8 cellular contexts compared by ENCODE assay signal in genomic region chr10:73780966-73781365, GRCh38. TPM values are rescaled to one million over a fixed set of nuclear protein-coding genes. Genes with fewer than 3 reads are reported as not detected.
A peak's percentile ranks its signal among the peaks of the same experiment; 100 is the strongest.
DNase-seq lines count a peak whose midpoint lies in the region; ATAC-seq, FAIRE-seq and TF ChIP-seq lines count a peak whose summit lies in the region.

No MANE protein-coding gene starts in this region.

- H2AK5ac ChIP-seq in mesendoderm (ENCODE audit: low read length) = no peak overlapping the region

- no peak overlapping the region for H2BK15ac ChIP-seq in mesendoderm (replicated peaks; ENCODE audit: low read depth)

- H4K5ac ChIP-seq in mesendoderm (ENCODE audit: low read length) = peak overlapping the region; percentile 85

- H2AFZ ChIP-seq in K562 (ENCODE audit: low read depth, low read length) = peak overlapping the region; percentile 60; the same call in 1 of the 2 replicates

- POLR2A ChIA-PET in K562 (lab: Yijun Ruan, JAX) = interaction anchor here (0.7 to 6.2 kb wide), 17 partner anchors 9 to 341 kb away, joined by 3 to 113 read pairs (median 4); partner anchors contain the start of gene SEC24C

- H2BK5ac ChIP-seq in mesendoderm (ENCODE audit: low read length) = no peak overlapping the region

- peaks cover 4 to 53% (median 42%) of the 10 kb centered on the region in 9 donors for H3K4me1 ChIP-seq in heart right ventricle
- H3K4me1 ChIP-seq in K562 (replicated peaks in 1 of 2; ENCODE audit: control insufficient read depth in 2 of 2, insufficient read depth in 2 of 2, low read length in 2 of 2) = peaks cover 13 to 24% of the 10 kb centered on the region in 2 experiments
- H3K4me1 ChIP-seq in mesendoderm (ENCODE audit: control insufficient read depth, low read depth, low read length) = no peaks in the 10 kb centered on the region
- H3K4me1 ChIP-seq in aorta (ENCODE audit: control insufficient read depth in 1 of 2, insufficient read depth in 2 of 2, low read length in 2 of 2) = peaks cover 0 to 4% of the 10 kb centered on the region in 2 donors

- H3K9ac ChIP-seq in K562 (ENCODE audit: insufficient read depth in 1 of 2, low read depth in 2 of 2, low read length in 2 of 2) (peak overlapping the region; percentile 95 to 96), mesendoderm (ENCODE audit: low read length) (peak overlapping the region; percentile 90)

- H3K27ac ChIP-seq in heart right ventricle = peak overlapping the region in 7 of 10 donors; percentile 90 to 95 (median 94)
- peak overlapping the region; percentile 92 for H3K27ac ChIP-seq in K562 (ENCODE audit: extremely low read depth, low read depth, low read length)
- H3K27ac ChIP-seq in mesendoderm (ENCODE audit: low read depth, low read length) = no peak overlapping the region
- H3K27ac ChIP-seq in aorta (ENCODE audit: low read depth in 1 of 2, low read length in 2 of 2) = no peak overlapping the region

- H2BK120ac ChIP-seq in mesendoderm (ENCODE audit: low read depth, low read length) = no peak overlapping the region

- H3K56ac ChIP-seq in mesendoderm (ENCODE audit: low read length) = peak overlapping the region; percentile 94

- H3K9me3 ChIP-seq in heart right ventricle (no peaks in the 10 kb centered on the region), K562 (replicated peaks; ENCODE audit: control insufficient read depth, insufficient read depth, low read depth, low read length) (no peaks in the 10 kb centered on the region), aorta (ENCODE audit: control insufficient read depth, low read length) (no peaks in the 10 kb centered on the region)

- intact Hi-C loops in heart right ventricle (cut with DNase I) = no loop called here
- intact Hi-C loops in Right ventricle myocardium inferior (cut with DNase I) = no loop called here
- intact Hi-C loops in K562 (cut with micrococcal nuclease) = loop anchor here (10.0 kb wide), 1 partner anchor 324 kb away; no protein-coding TSS in a partner anchor
- intact Hi-C loops in aorta (cut with DNase I) = no loop called here

- DNase-seq in heart right ventricle (no peak), Right ventricle myocardium inferior (ENCODE audit: missing footprints) (no peak), K562 (ENCODE audit: extremely low read depth in 1 of 4, low spot score in 3 of 4) (peak in 2 of 4 experiments; percentile 13 to 57), mesendoderm (no peak), aorta (peak in 1 of 2 donors; percentile 42), NCI-H1436 (lab: John Stamatoyannopoulos, UW) (no peak)

- TF ChIP-seq POLR2A in K562 (conservative IDR thresholded peaks at IDR 0.05) = no peak

- peaks cover 10% of the 10 kb centered on the region for H3K79me1 ChIP-seq in mesendoderm (ENCODE audit: low read length)

- TF ChIP-seq RAD21 in K562 (CRISPR knock-in tag; conservative IDR thresholded peaks at IDR 0.05 in 1 of 2, IDR thresholded peaks at IDR 0.05 in 1 of 2) = no peak

- BruUV-seq in K562 (replicated peaks; lab: Mats Ljungman, UMichigan) = TSS peak; percentile 82

- H3K4ac ChIP-seq in mesendoderm (ENCODE audit: low read depth, low read length) = no peak overlapping the region

- H3K18ac ChIP-seq in mesendoderm (ENCODE audit: low read length) = no peak overlapping the region

- peaks cover 88% of the 10 kb centered on the region for H3K79me2 ChIP-seq in K562 (ENCODE audit: control insufficient read depth, insufficient read depth, low read length)
- peaks cover 24% of the 10 kb centered on the region for H3K79me2 ChIP-seq in mesendoderm (ENCODE audit: control insufficient read depth, insufficient read depth, low read length)

- H3K4me2 ChIP-seq in K562 (ENCODE audit: insufficient read depth, low read length) (peak overlapping the region; percentile 96), mesendoderm (ENCODE audit: low read length) (peak overlapping the region; percentile 99)

- TF ChIP-seq EP300 in K562 (IDR thresholded peaks at IDR 0.05; ENCODE audit: low read length) = no peak

- ATAC-seq in heart right ventricle (no peak), Right ventricle myocardium inferior (no peak), K562 (no peak), aorta (ENCODE audit: low FRiP score) (no peak), HG03442 (IDR thresholded peaks at IDR 0.05; ENCODE audit: unreplicated experiment) (no peak), GM21723 (IDR thresholded peaks at IDR 0.05; ENCODE audit: unreplicated experiment) (no peak)

- no peaks in the 10 kb centered on the region for H3K27me3 ChIP-seq in heart right ventricle
- H3K27me3 ChIP-seq in K562 (ENCODE audit: control insufficient read depth in 2 of 2, insufficient read depth in 2 of 2, low read length in 2 of 2) = no peaks in the 10 kb centered on the region
- no peaks in the 10 kb centered on the region for H3K27me3 ChIP-seq in mesendoderm (ENCODE audit: insufficient read depth, low read length, poor library complexity)
- H3K27me3 ChIP-seq in aorta (ENCODE audit: control insufficient read depth in 1 of 2, insufficient read depth in 2 of 2, low read length in 1 of 2) = no peaks in the 10 kb centered on the region

- CTCF ChIA-PET in K562 (lab: Yijun Ruan, JAX; ENCODE audit: low intra/inter-chr PET ratio) = no interaction called here

- FAIRE-seq in K562 (lab: Jason Lieb, UNC) = peak; percentile 11

- no peak overlapping the region for H3K23ac ChIP-seq in mesendoderm (ENCODE audit: low read length)

- no peaks in the 10 kb centered on the region for H3K9me1 ChIP-seq in K562 (ENCODE audit: control insufficient read depth, insufficient read depth, low read length)

- H3K36me3 ChIP-seq in heart right ventricle (peaks cover 0 to 45% (median 15%) of the 10 kb centered on the region in 9 donors), K562 (ENCODE audit: control insufficient read depth, insufficient read depth, low read length) (peaks cover 47% of the 10 kb centered on the region), mesendoderm (ENCODE audit: control insufficient read depth, insufficient read depth, low read length) (no peaks in the 10 kb centered on the region), aorta (ENCODE audit: control insufficient read depth in 1 of 2, insufficient read depth in 2 of 2, low read length in 1 of 2) (peaks cover 0 to 1% of the 10 kb centered on the region in 2 donors)

- H3K4me3 ChIP-seq in heart right ventricle = peak overlapping the region; percentile 68 to 95 (median 88)
- peak overlapping the region; percentile 81 for H3K4me3 ChIP-seq in K562
- peak overlapping the region; percentile 56 for H3K4me3 ChIP-seq in mesendoderm (ENCODE audit: low read length)
- peak overlapping the region; percentile 12 to 45 for H3K4me3 ChIP-seq in aorta (ENCODE audit: low read length in 2 of 2)

- in situ Hi-C loops in K562 (cut with MboI) = no loop called here

- WGBS in heart right ventricle, 2 donors = 29 to 35% methylated on average over 11 of the region's 11 CpGs
- 1% methylated on average over 11 of the region's 11 CpGs for WGBS in K562 (ENCODE audit: insufficient coverage, low coverage, missing lambda C conversion rate)
- WGBS in mesendoderm (ENCODE audit: extremely low coverage, insufficient coverage, low lambda C conversion rate) = no CpG with 5 or more reads among the region's 11 CpGs
- WGBS in aorta, 2 donors = 22 to 27% methylated on average over 11 of the region's 11 CpGs

- TF ChIP-seq CTCF in heart right ventricle (IDR thresholded peaks at IDR 0.05) (no peak), K562 (IDR thresholded peaks at IDR 0.05 in 2 of 3, conservative IDR thresholded peaks at IDR 0.05 in 1 of 3; ENCODE audit: insufficient read depth in 2 of 3, low read depth in 1 of 3, low read length in 3 of 3) (no peak)

- no peak overlapping the region for H4K8ac ChIP-seq in mesendoderm (ENCODE audit: low read depth, low read length)

- no peaks in the 10 kb centered on the region for H4K20me1 ChIP-seq in K562 (replicated peaks; ENCODE audit: control insufficient read depth, insufficient read depth, low read length)

RNA-seq across cellular contexts. Expression of gene CHCHD1, which starts 0.9 kb away (rescaled TPM):
- total RNA-seq in heart right ventricle (10 to 100 TPM; 18.6 to 31.4 (median 21.5) TPM), Right ventricle myocardium inferior (30.8 TPM), K562 (2014; rRNA removed) (82.9 and 130 TPM in 2 replicates), K562 (2014; rRNA removed; fragmentation: Illumina TruSeq; extraction: Trizol) (68.2 and 79.6 TPM in 2 replicates), K562 (2015; rRNA removed; fragmentation: Illumina TruSeq; extraction: Trizol) (69.6 and 83.4 TPM in 2 replicates), K562 (2021) (52.9 and 54.9 TPM in 2 replicates), aorta (10 to 100 TPM; 13.2 to 13.7 TPM)
- polyA plus RNA-seq in heart right ventricle (10 to 100 TPM; 48.2 to 82.1 TPM), K562 (2011; rRNA removed) (84.9 and 110 TPM in 2 replicates), K562 (2014; fragmentation: Illumina TruSeq; extraction: Trizol) (59.5 and 75.0 TPM in 2 replicates), K562 (2014; fragmentation: Nextera tagmentation; extraction: Ambion mirVana) (100 to 1,000 TPM in 1 of 2 experiments, 10 to 100 TPM in 1; 89.7 to 114 TPM), K562 (2014; rRNA removed) (126 and 135 TPM in 2 replicates), aorta (10 to 100 TPM; 30.2 to 58.9 TPM)
- total RNA-seq in K562 (2011; cell fraction: chromatin; rRNA removed; ENCODE audit: low replicate concordance) = 21.6 and 37.5 TPM in 2 replicates
- 20.1 and 25.8 TPM in 2 replicates for total RNA-seq in K562 (2011; cell fraction: nucleolus; rRNA removed)
- total RNA-seq in K562 (2011; cell fraction: nucleoplasm; rRNA removed) = 37.9 and 46.2 TPM in 2 replicates
- 54.8 and 55.0 TPM in 2 replicates for polyA plus RNA-seq in K562 (2011; cell fraction: cytosol; rRNA removed)
- polyA plus RNA-seq in K562 (2011; cell fraction: nucleus; rRNA removed) = 33.4 and 48.1 TPM in 2 replicates
- 70.3 and 131 TPM in 2 replicates for polyA plus RNA-seq in K562 (2012)
- polyA minus RNA-seq in K562 (2011; rRNA and poly(A)+ RNA removed) = 21.0 and 21.1 TPM in 2 replicates
- polyA minus RNA-seq in K562 (2011; cell fraction: cytosol; rRNA and poly(A)+ RNA removed) = 11.0 and 14.1 TPM in 2 replicates
- 11.0 and 27.2 TPM in 2 replicates for polyA minus RNA-seq in K562 (2011; cell fraction: nucleus; rRNA and poly(A)+ RNA removed)
- 149 TPM for polyA plus RNA-seq in mesendoderm (2013, experiment 1 of 2)
- polyA plus RNA-seq in mesendoderm (2013, experiment 2 of 2) = 149 TPM

RNA-seq across cellular contexts. Expression of gene ZSWIM8, which starts 4.4 kb away (rescaled TPM):
- total RNA-seq in heart right ventricle (10 to 100 TPM; 35.2 to 72.5 (median 43.5) TPM), Right ventricle myocardium inferior (45.3 TPM), K562 (2014; rRNA removed) (21.9 and 34.2 TPM in 2 replicates), K562 (2014; rRNA removed; fragmentation: Illumina TruSeq; extraction: Trizol) (14.9 and 15.0 TPM in 2 replicates), K562 (2015; rRNA removed; fragmentation: Illumina TruSeq; extraction: Trizol) (26.7 and 30.0 TPM in 2 replicates), K562 (2021) (43.4 and 45.6 TPM in 2 replicates), aorta (100 to 1,000 TPM; 116 to 137 TPM)
- polyA plus RNA-seq in heart right ventricle (100 to 1,000 TPM in 1 of 2 donors, 10 to 100 TPM in 1; 64.1 to 139 TPM), K562 (2011; rRNA removed) (35.1 and 76.4 TPM in 2 replicates), K562 (2014; fragmentation: Illumina TruSeq; extraction: Trizol) (40.7 and 51.3 TPM in 2 replicates), K562 (2014; fragmentation: Nextera tagmentation; extraction: Ambion mirVana) (1 to 10 TPM; 5.6 to 6.2 TPM), K562 (2014; rRNA removed) (38.4 and 47.8 TPM in 2 replicates), aorta (100 to 1,000 TPM in 1 of 2 donors, 10 to 100 TPM in 1; 75.1 to 314 TPM)
- 202 and 543 TPM in 2 replicates for total RNA-seq in K562 (2011; cell fraction: chromatin; rRNA removed; ENCODE audit: low replicate concordance)
- 249 and 295 TPM in 2 replicates for total RNA-seq in K562 (2011; cell fraction: nucleolus; rRNA removed)
- total RNA-seq in K562 (2011; cell fraction: nucleoplasm; rRNA removed) = 177 and 202 TPM in 2 replicates
- polyA plus RNA-seq in K562 (2011; cell fraction: cytosol; rRNA removed) = 51.3 and 87.4 TPM in 2 replicates
- 367 and 476 TPM in 2 replicates for polyA plus RNA-seq in K562 (2011; cell fraction: nucleus; rRNA removed)
- polyA plus RNA-seq in K562 (2012) = 41.4 and 84.7 TPM in 2 replicates
- 34.3 and 47.0 TPM in 2 replicates for polyA minus RNA-seq in K562 (2011; rRNA and poly(A)+ RNA removed)
- polyA minus RNA-seq in K562 (2011; cell fraction: cytosol; rRNA and poly(A)+ RNA removed) = 38.9 and 42.1 TPM in 2 replicates
- polyA minus RNA-seq in K562 (2011; cell fraction: nucleus; rRNA and poly(A)+ RNA removed) = 56.4 and 72.0 TPM in 2 replicates
- polyA plus RNA-seq in mesendoderm (2013, experiment 1 of 2) = 20.4 TPM
- polyA plus RNA-seq in mesendoderm (2013, experiment 2 of 2) = 22.1 TPM

RNA-seq across cellular contexts. Expression of gene NDST2, which starts 30.4 kb away (rescaled TPM):
- total RNA-seq in heart right ventricle (10 to 100 TPM in 8 of 10 donors, 1 to 10 TPM in 2; 8.3 to 15.7 (median 11.5) TPM), Right ventricle myocardium inferior (10.5 TPM), K562 (2014; rRNA removed) (27.2 and 32.1 TPM in 2 replicates), K562 (2014; rRNA removed; fragmentation: Illumina TruSeq; extraction: Trizol) (12.5 and 14.7 TPM in 2 replicates), K562 (2015; rRNA removed; fragmentation: Illumina TruSeq; extraction: Trizol) (18.2 and 19.6 TPM in 2 replicates), K562 (2021) (33.9 and 35.7 TPM in 2 replicates), aorta (10 to 100 TPM; 31.9 to 55.6 TPM)
- polyA plus RNA-seq in heart right ventricle (10 to 100 TPM in 1 of 2 donors, 1 to 10 TPM in 1; 7.2 to 12.9 TPM), K562 (2011; rRNA removed) (23.8 and 31.6 TPM in 2 replicates), K562 (2014; fragmentation: Illumina TruSeq; extraction: Trizol) (22.6 TPM in 2 replicates), K562 (2014; fragmentation: Nextera tagmentation; extraction: Ambion mirVana) (1 to 10 TPM; 4.7 to 6.3 TPM), K562 (2014; rRNA removed) (30.5 and 31.4 TPM in 2 replicates), aorta (10 to 100 TPM in 1 of 2 donors, 1 to 10 TPM in 1; 2.1 to 23.2 TPM)
- 130 and 235 TPM in 2 replicates for total RNA-seq in K562 (2011; cell fraction: chromatin; rRNA removed; ENCODE audit: low replicate concordance)
- 102 and 121 TPM in 2 replicates for total RNA-seq in K562 (2011; cell fraction: nucleolus; rRNA removed)
- total RNA-seq in K562 (2011; cell fraction: nucleoplasm; rRNA removed) = 108 and 109 TPM in 2 replicates
- 23.7 and 30.6 TPM in 2 replicates for polyA plus RNA-seq in K562 (2011; cell fraction: cytosol; rRNA removed)
- 99.8 and 108 TPM in 2 replicates for polyA plus RNA-seq in K562 (2011; cell fraction: nucleus; rRNA removed)
- 42.1 and 123 TPM in 2 replicates for polyA plus RNA-seq in K562 (2012)
- 22.0 and 23.5 TPM in 2 replicates for polyA minus RNA-seq in K562 (2011; rRNA and poly(A)+ RNA removed)
- 12.5 and 14.2 TPM in 2 replicates for polyA minus RNA-seq in K562 (2011; cell fraction: cytosol; rRNA and poly(A)+ RNA removed)
- 44.3 and 53.9 TPM in 2 replicates for polyA minus RNA-seq in K562 (2011; cell fraction: nucleus; rRNA and poly(A)+ RNA removed)
- 7.4 TPM for polyA plus RNA-seq in mesendoderm (2013, experiment 1 of 2)
- polyA plus RNA-seq in mesendoderm (2013, experiment 2 of 2) = 8.0 TPM

RNA-seq across cellular contexts. Expression of gene SEC24C, which starts 36.8 kb away (rescaled TPM):
- total RNA-seq in heart right ventricle (10 to 100 TPM; 44.5 to 59.7 (median 51.5) TPM), Right ventricle myocardium inferior (46.4 TPM), K562 (2014; rRNA removed) (70.5 and 99.4 TPM in 2 replicates), K562 (2014; rRNA removed; fragmentation: Illumina TruSeq; extraction: Trizol) (48.6 and 48.7 TPM in 2 replicates), K562 (2015; rRNA removed; fragmentation: Illumina TruSeq; extraction: Trizol) (55.5 and 59.4 TPM in 2 replicates), K562 (2021) (103 and 115 TPM in 2 replicates), aorta (10 to 100 TPM; 61.4 to 69.3 TPM)
- polyA plus RNA-seq in heart right ventricle (10 to 100 TPM; 33.4 to 34.6 TPM), K562 (2011; rRNA removed) (97.4 and 150 TPM in 2 replicates), K562 (2014; fragmentation: Illumina TruSeq; extraction: Trizol) (108 and 110 TPM in 2 replicates), K562 (2014; fragmentation: Nextera tagmentation; extraction: Ambion mirVana) (10 to 100 TPM; 19.0 to 88.4 TPM), K562 (2014; rRNA removed) (64.7 and 68.8 TPM in 2 replicates), aorta (10 to 100 TPM; 13.5 to 49.4 TPM)
- total RNA-seq in K562 (2011; cell fraction: chromatin; rRNA removed; ENCODE audit: low replicate concordance) = 185 and 253 TPM in 2 replicates
- 121 and 131 TPM in 2 replicates for total RNA-seq in K562 (2011; cell fraction: nucleolus; rRNA removed)
- 132 and 136 TPM in 2 replicates for total RNA-seq in K562 (2011; cell fraction: nucleoplasm; rRNA removed)
- 116 and 140 TPM in 2 replicates for polyA plus RNA-seq in K562 (2011; cell fraction: cytosol; rRNA removed)
- polyA plus RNA-seq in K562 (2011; cell fraction: nucleus; rRNA removed) = 227 TPM in 2 replicates
- 94.4 and 137 TPM in 2 replicates for polyA plus RNA-seq in K562 (2012)
- polyA minus RNA-seq in K562 (2011; rRNA and poly(A)+ RNA removed) = 164 and 184 TPM in 2 replicates
- 98.3 and 102 TPM in 2 replicates for polyA minus RNA-seq in K562 (2011; cell fraction: cytosol; rRNA and poly(A)+ RNA removed)
- 40.7 and 54.6 TPM in 2 replicates for polyA minus RNA-seq in K562 (2011; cell fraction: nucleus; rRNA and poly(A)+ RNA removed)
- 31.2 TPM for polyA plus RNA-seq in mesendoderm (2013, experiment 1 of 2)
- polyA plus RNA-seq in mesendoderm (2013, experiment 2 of 2) = 32.6 TPM

Comparison
In these comparisons a context has a peak if more than half of its experiments do, and no peak if none do; other contexts are left out.
1. H3K27ac ChIP-seq: peak in heart right ventricle (7 of 10) and K562 (single experiment); none in mesendoderm (single experiment) and aorta (0 of 2).
2. H3K4me3 ChIP-seq: peak in every context shown above with its lines; median percentile 88 in heart right ventricle; 81 in K562; 56 in mesendoderm; 28 in aorta.